14 cellular contexts compared by ENCODE assay signal in genomic region chr5:171615201-171616001, GRCh38.
A peak's percentile ranks its signal among the peaks of the same experiment; 100 is the strongest.
DNase-seq lines count a peak whose midpoint lies in the region; ATAC-seq and TF ChIP-seq lines count a peak whose summit lies in the region.
"Had no signal": no experiment of that assay in that cellular context is flagged by ENCODE, and none has a peak within 500 bp of the region (broad histone marks: within the 10 kb centered on the region; RNA-seq: fewer than 3 reads in every experiment).

No MANE protein-coding gene starts in this region.

- CTCF ChIA-PET in RWPE1 (lab: Yijun Ruan, JAX), result no interaction called here

- H3K4me3 ChIP-seq in cardiac muscle cell (no peak overlapping the region), neural progenitor cell (no peak overlapping the region)
- H3K4me3 ChIP-seq: esophagus squamous epithelium had no signal

- H3K4me3 Mint-ChIP-seq in neural progenitor cell, result peak overlapping the region; percentile 48
- H3K4me3 Mint-ChIP-seq: CD14-positive monocyte; central memory CD8-positive, alpha-beta T cell had no signal

- H3K27ac ChIP-seq in RWPE1, result no peak overlapping the region
- H3K27ac ChIP-seq in cardiac muscle cell, result peak overlapping the region; percentile 24
- H3K27ac ChIP-seq in neural progenitor cell, result no peak overlapping the region
- H3K27ac ChIP-seq: esophagus squamous epithelium had no signal

- ATAC-seq in GM18873 (IDR thresholded peaks at IDR 0.05; ENCODE audit: low FRiP score, unreplicated experiment) (no peak), HG03520 (IDR thresholded peaks at IDR 0.05; ENCODE audit: unreplicated experiment) (no peak)

- H3K9me3 ChIP-seq in cardiac muscle cell (ENCODE audit: low read depth) (no peaks in the 10 kb centered on the region), neural progenitor cell (ENCODE audit: low read depth) (no peaks in the 10 kb centered on the region)
- H3K9me3 ChIP-seq: esophagus squamous epithelium had no signal

- no peaks in the 10 kb centered on the region for H3K9me3 Mint-ChIP-seq in neural progenitor cell
- H3K9me3 Mint-ChIP-seq: CD14-positive monocyte; central memory CD8-positive, alpha-beta T cell had no signal

- no peak for TF ChIP-seq CTCF in RWPE1 (conservative IDR thresholded peaks at IDR 0.05; ENCODE audit: low read depth)
- TF ChIP-seq CTCF in cardiac muscle cell (IDR thresholded peaks at IDR 0.05; ENCODE audit: low read depth, low read length), result no peak
- no peak for TF ChIP-seq CTCF in neural progenitor cell (IDR thresholded peaks at IDR 0.05)

- no peaks in the 10 kb centered on the region for H3K36me3 Mint-ChIP-seq in neural progenitor cell
- H3K36me3 Mint-ChIP-seq: CD14-positive monocyte had no signal

- peaks cover 6% of the 10 kb centered on the region for H3F3A ChIP-seq in neural progenitor cell (ENCODE audit: low read depth)

- no peaks in the 10 kb centered on the region for H4K20me1 ChIP-seq in neural progenitor cell (ENCODE audit: low read depth)

- POLR2A ChIA-PET in RWPE1 (lab: Yijun Ruan, JAX; ENCODE audit: low non-redundant PET), result no interaction called here

- no peaks in the 10 kb centered on the region for H3K36me3 ChIP-seq in cardiac muscle cell
- no peaks in the 10 kb centered on the region for H3K36me3 ChIP-seq in neural progenitor cell
- H3K36me3 ChIP-seq: esophagus squamous epithelium had no signal

- peaks cover 19% of the 10 kb centered on the region for H3K27me3 Mint-ChIP-seq in neural progenitor cell (ENCODE audit: insufficient read depth, low read depth)

- DNase-seq in ELF-1 (ENCODE audit: low read depth, low spot score), result peak; percentile 88
- DNase-seq in RWPE1 (ENCODE audit: low spot score), result peak; percentile 30
- DNase-seq in cardiac muscle cell (ENCODE audit: low read depth in 1 of 2, low spot score in 1 of 2), result peak in 1 of 2 donors; percentile 79
- DNase-seq in neural progenitor cell (ENCODE audit: low spot score), result peak; percentile 77
- no peak for DNase-seq in activated T-cell treated with anti-CD3 and anti-CD28 coated beads, Interleukin-2, amount 50 U/mL, for 1 hour
- no peak for DNase-seq in NOMO-1 (lab: John Stamatoyannopoulos, UW; ENCODE audit: unreplicated experiment in 2 of 2)
- DNase-seq: activated naive CD4-positive, alpha-beta T cell; esophagus squamous epithelium; NCI-H1092 treated with DMSO at 0.1 percent for 48 hours; T-helper 1 cell had no signal

- H3K4me2 ChIP-seq in neural progenitor cell, result peak overlapping the region; percentile 59

- H3K9ac ChIP-seq in neural progenitor cell, result no peak overlapping the region

- H3K27ac Mint-ChIP-seq in neural progenitor cell, result peak overlapping the region; percentile 72
- H3K27ac Mint-ChIP-seq: CD14-positive monocyte had no signal

- H2AFZ ChIP-seq in neural progenitor cell (replicated peaks), result no peak overlapping the region

- no peaks in the 10 kb centered on the region for H3K79me2 ChIP-seq in neural progenitor cell (ENCODE audit: low read depth)

- H3K27me3 ChIP-seq in cardiac muscle cell, result no peaks in the 10 kb centered on the region
- H3K27me3 ChIP-seq in neural progenitor cell, result peaks cover 43% of the 10 kb centered on the region

- peaks cover 50% of the 10 kb centered on the region for H3K4me1 Mint-ChIP-seq in neural progenitor cell
- H3K4me1 Mint-ChIP-seq: CD14-positive monocyte; central memory CD8-positive, alpha-beta T cell had no signal

- H3K4me1 ChIP-seq in cardiac muscle cell (ENCODE audit: low read depth) (peaks cover 22% of the 10 kb centered on the region), neural progenitor cell (peaks cover 14% of the 10 kb centered on the region)

Comparison
In these comparisons a context has a peak if more than half of its experiments do, and no peak if none do; other contexts are left out.
1. DNase-seq: peak in ELF-1 (single experiment), RWPE1 (single experiment) and neural progenitor cell (single experiment); none in activated T-cell treated with anti-CD3 and anti-CD28 coated beads, Interleukin-2, amount 50 U/mL, for 1 hour (single experiment) and NOMO-1 (0 of 2).